Comparison of ENCODE assay signal across 24 cellular contexts in the genomic region with DNA sequence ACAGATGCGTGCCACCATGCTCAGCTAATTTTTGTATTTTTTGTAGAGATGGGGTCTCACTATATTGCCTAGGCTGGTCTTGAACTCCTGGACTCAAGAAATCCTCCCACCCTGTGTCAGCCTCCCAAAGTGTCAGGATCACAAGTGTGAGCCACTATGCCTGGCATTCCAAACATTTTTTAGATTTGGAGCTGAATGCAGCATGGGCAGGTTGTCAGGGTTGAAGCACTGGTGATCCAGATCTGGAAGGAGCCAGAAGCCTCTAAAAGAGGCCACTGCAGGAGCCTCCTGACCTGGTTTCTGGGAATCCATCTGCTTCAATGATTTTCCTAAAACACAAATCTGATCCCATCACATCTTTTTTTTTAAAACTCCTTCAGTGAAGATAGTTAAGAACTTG. TPM values are rescaled to one million over a fixed set of nuclear protein-coding genes. Genes with fewer than 3 reads are reported as not detected.
DNase-seq lines count a peak whose midpoint lies in the region; ATAC-seq and TF ChIP-seq lines count a peak whose summit lies in the region.
"Had no signal": no experiment of that assay in that cellular context is flagged by ENCODE, and none has a peak within 500 bp of the region (broad histone marks: within the 10 kb centered on the region; RNA-seq: fewer than 3 reads in every experiment).

No MANE protein-coding gene starts in this region.

- no peak overlapping the region for H2AFZ ChIP-seq in trophoblast cell (ENCODE audit: insufficient read depth, low read length, poor library complexity)
- H2AFZ ChIP-seq: PC-9 had no signal

- no peak overlapping the region for H3K9ac ChIP-seq in trophoblast cell (ENCODE audit: low read length)
- H3K9ac ChIP-seq: BLaER1 had no signal

- no peak overlapping the region for H3K4me3 ChIP-seq in MG63
- no peak overlapping the region for H3K4me3 ChIP-seq in coronary artery
- H3K4me3 ChIP-seq in trophoblast cell (ENCODE audit: low read depth, low read length) = no peak overlapping the region
- H3K4me3 ChIP-seq: BLaER1, GM12878, HAP-1, ovary, PC-9, right lobe of liver, transverse colon had no signal

- no peak overlapping the region for H3K14ac ChIP-seq in trophoblast cell (ENCODE audit: low read length)

- H3K36me3 ChIP-seq in MG63 (peaks cover 18% of the 10 kb centered on the region), trophoblast cell (ENCODE audit: control insufficient read depth in 1 of 2, insufficient read depth in 2 of 2, low read length in 2 of 2) (no peaks in the 10 kb centered on the region)
- H3K36me3 ChIP-seq: ovary, right lobe of liver, transverse colon had no signal

- no peak for ATAC-seq in GM21526 (IDR thresholded peaks at IDR 0.05; ENCODE audit: low FRiP score, unreplicated experiment)
- ATAC-seq in GM21367 (IDR thresholded peaks at IDR 0.05; ENCODE audit: unreplicated experiment) = no peak
- ATAC-seq: activated naive CD4-positive, alpha-beta T cell treated with anti-CD3 and anti-CD28 coated beads, Interleukin-2, amount 50 U/mL, for 72 hours; activated T-cell treated with anti-CD3 and anti-CD28 coated beads, Interleukin-2, amount 50 U/mL, for 72 hours; GM12878; HepG2; left ventricle myocardium superior; right lobe of liver had no signal

- H3K9me3 ChIP-seq in MG63 (no peaks in the 10 kb centered on the region), trophoblast cell (ENCODE audit: insufficient read depth, low read depth, low read length) (no peaks in the 10 kb centered on the region)
- H3K9me3 ChIP-seq: BLaER1, HAP-1, ovary, right lobe of liver, transverse colon had no signal

- no peak overlapping the region for H3K23ac ChIP-seq in trophoblast cell (ENCODE audit: low read length)

- H3K79me1 ChIP-seq in trophoblast cell (ENCODE audit: low read length) = peaks cover 32% of the 10 kb centered on the region

- peak overlapping the region; percentile 62 for H2BK5ac ChIP-seq in trophoblast cell (ENCODE audit: low read depth, low read length, poor library complexity)

- H3K27me3 ChIP-seq in MG63 (no peaks in the 10 kb centered on the region), trophoblast cell (ENCODE audit: insufficient read depth, low read length) (no peaks in the 10 kb centered on the region)
- H3K27me3 ChIP-seq: BLaER1, ovary, right lobe of liver, transverse colon had no signal

- POLR2A ChIA-PET in HEK293T (lab: Yijun Ruan, JAX) = no interaction called here

- peak overlapping the region; percentile 35 for H3K18ac ChIP-seq in trophoblast cell (ENCODE audit: low read length)

- no peak overlapping the region for H2BK12ac ChIP-seq in trophoblast cell (ENCODE audit: low read length)

- no peak overlapping the region for H4K8ac ChIP-seq in trophoblast cell (ENCODE audit: low read depth, low read length)

- no peak overlapping the region for H3K4me2 ChIP-seq in trophoblast cell (ENCODE audit: low read length)
- H3K4me2 ChIP-seq: BLaER1, PC-9 had no signal

- peak; percentile 82 for DNase-seq in EH (ENCODE audit: low read depth)
- DNase-seq in MG63 = peak; percentile 17
- no peak for DNase-seq in coronary artery (ENCODE audit: low spot score)
- DNase-seq in trophoblast cell = peak; percentile 57 to 76
- DNase-seq in HEK293T (ENCODE audit: extremely low spot score) = no peak
- no peak for DNase-seq in cortex of kidney (lab: John Stamatoyannopoulos, UW)
- DNase-seq: activated T-cell treated with anti-CD3 and anti-CD28 coated beads, Interleukin-2, amount 50 U/mL, for 72 hours; GF-D8; left ventricle myocardium superior; NCI-H146; NCI-H2171; NCI-H774; ovary; right lobe of liver; T-helper 2 cell; transverse colon had no signal

- peak overlapping the region; percentile 57 for H4K91ac ChIP-seq in trophoblast cell (ENCODE audit: low read depth, low read length)

- WGBS in trophoblast cell (ENCODE audit: extremely low coverage, insufficient coverage, insufficient read length) = no CpG with 5 or more reads among the region's 1 CpG

- H2AK5ac ChIP-seq in trophoblast cell (ENCODE audit: low read length) = no peak overlapping the region

- no peak overlapping the region for H3K4ac ChIP-seq in trophoblast cell (ENCODE audit: low read depth, low read length)

- no peak for TF ChIP-seq CTCF in coronary artery (IDR thresholded peaks at IDR 0.05)

- CTCF ChIA-PET in HEK293T (lab: Yijun Ruan, JAX) = no interaction called here

- no peak overlapping the region for H4K12ac ChIP-seq in trophoblast cell (ENCODE audit: low read depth, low read length)

- no peak overlapping the region for H2BK120ac ChIP-seq in trophoblast cell (ENCODE audit: insufficient read depth, low read length, poor library complexity)

- peaks cover 20 to 26% of the 10 kb centered on the region in 2 experiments for H3K4me1 ChIP-seq in trophoblast cell (ENCODE audit: control insufficient read depth in 1 of 2, insufficient read depth in 2 of 2, low read length in 2 of 2)

- peaks cover 20% of the 10 kb centered on the region for H3K79me2 ChIP-seq in trophoblast cell (ENCODE audit: control insufficient read depth, insufficient read depth, low read length, poor library complexity)

- H3K27ac ChIP-seq in coronary artery (peak overlapping the region; percentile 4 to 98), trophoblast cell (ENCODE audit: low read depth, low read length) (peak overlapping the region; percentile 84)
- H3K27ac ChIP-seq: BLaER1, ovary, PC-9, right lobe of liver had no signal

TF ChIP-seq in HEK293T, 16 proteins besides CTCF, POLR2A, EP300 and RAD21:
- TF ChIP-seq SUZ12 (IDR thresholded peaks at IDR 0.05) (no peak), SP1 (IDR thresholded peaks at IDR 0.05) (no peak), FOXM1 (IDR thresholded peaks at IDR 0.05; ENCODE audit: borderline replicate concordance) (no peak), ZNF384 (IDR thresholded peaks at IDR 0.05) (no peak), FOXK2 (IDR thresholded peaks at IDR 0.05) (no peak), HDGF (IDR thresholded peaks at IDR 0.05; ENCODE audit: borderline replicate concordance) (no peak), CTBP1 (IDR thresholded peaks at IDR 0.05; ENCODE audit: borderline replicate concordance) (no peak), FOXA1 (IDR thresholded peaks at IDR 0.05) (no peak), ELF4 (IDR thresholded peaks at IDR 0.05) (no peak), L3MBTL2 (conservative IDR thresholded peaks at IDR 0.05) (no peak), LEF1 (IDR thresholded peaks at IDR 0.05; ENCODE audit: borderline replicate concordance) (no peak), BHLHE40 (IDR thresholded peaks at IDR 0.05; ENCODE audit: borderline replicate concordance) (no peak), ARNT (IDR thresholded peaks at IDR 0.05) (no peak), NFRKB (IDR thresholded peaks at IDR 0.05) (no peak), TARDBP (IDR thresholded peaks at IDR 0.05) (no peak)
- TF ChIP-seq, protein P1, sequence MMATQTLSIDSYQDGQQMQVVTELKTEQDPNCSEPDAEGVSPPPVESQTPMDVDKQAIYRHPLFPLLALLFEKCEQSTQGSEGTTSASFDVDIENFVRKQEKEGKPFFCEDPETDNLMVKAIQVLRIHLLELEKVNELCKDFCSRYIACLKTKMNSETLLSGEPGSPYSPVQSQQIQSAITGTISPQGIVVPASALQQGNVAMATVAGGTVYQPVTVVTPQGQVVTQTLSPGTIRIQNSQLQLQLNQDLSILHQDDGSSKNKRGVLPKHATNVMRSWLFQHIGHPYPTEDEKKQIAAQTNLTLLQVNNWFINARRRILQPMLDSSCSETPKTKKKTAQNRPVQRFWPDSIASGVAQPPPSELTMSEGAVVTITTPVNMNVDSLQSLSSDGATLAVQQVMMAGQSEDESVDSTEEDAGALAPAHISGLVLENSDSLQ (IDR thresholded peaks at IDR 0.05) = no peak

RNA-seq across cellular contexts. Expression of gene CTPS1, which starts 1.8 kb away (rescaled TPM):
- total RNA-seq in MG63 (2014; rRNA removed; shearing (Covaris generic); ENCODE audit: low replicate concordance) = 48.3 and 53.4 TPM in 2 replicates
- 47.2 and 52.9 TPM in 2 replicates for polyA plus RNA-seq in trophoblast cell (2013)

RNA-seq across cellular contexts. Expression of gene SLFNL1, which starts 43.8 kb away (rescaled TPM):
- total RNA-seq in MG63 (2014; rRNA removed; shearing (Covaris generic); ENCODE audit: low replicate concordance) = not detected in 2 replicates
- polyA plus RNA-seq in trophoblast cell (2013) = 0.05 and 0.08 TPM in 2 replicates

Comparison
In these comparisons a context has a peak if more than half of its experiments do, and no peak if none do; other contexts are left out.
1. DNase-seq: peak in EH (single experiment), MG63 (single experiment) and trophoblast cell (2 of 2); none in coronary artery (single experiment), HEK293T (single experiment) and cortex of kidney (single experiment).